Comparison of ENCODE assay signal across 13 cellular contexts in the genomic region with DNA sequence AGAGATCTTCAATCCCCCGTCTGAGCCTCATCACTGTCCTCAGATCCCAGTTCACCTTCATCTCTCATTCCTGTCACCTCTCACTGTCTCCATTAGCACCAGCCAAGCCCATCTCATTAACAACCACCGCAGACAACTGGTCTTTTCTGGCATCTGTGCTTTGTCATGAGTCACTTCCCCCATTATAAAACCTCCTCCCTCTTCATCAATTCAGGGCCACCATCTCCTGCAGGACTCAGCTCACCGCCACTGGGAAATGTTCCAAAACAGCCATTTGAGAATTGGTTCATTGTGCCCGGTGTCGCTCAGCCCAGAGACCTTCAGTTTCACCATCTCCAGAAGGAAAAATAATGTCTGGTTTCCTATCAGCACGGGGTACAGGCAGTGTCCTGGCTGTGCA. TPM values are rescaled to one million over a fixed set of nuclear protein-coding genes. Genes with fewer than 3 reads are reported as not detected.
A peak's percentile ranks its signal among the peaks of the same experiment; 100 is the strongest.
DNase-seq lines count a peak whose midpoint lies in the region; ATAC-seq lines count a peak whose summit lies in the region.
"Had no signal": no experiment of that assay in that cellular context is flagged by ENCODE, and none has a peak within 500 bp of the region (broad histone marks: within the 10 kb centered on the region; RNA-seq: fewer than 3 reads in every experiment).

No MANE protein-coding gene starts in this region.

- no peaks in the 10 kb centered on the region for H3K27me3 ChIP-seq in stomach smooth muscle (ENCODE audit: control insufficient read depth in 1 of 2, insufficient read depth in 2 of 2, low read length in 2 of 2)
- no peaks in the 10 kb centered on the region for H3K27me3 ChIP-seq in naive thymus-derived CD4-positive, alpha-beta T cell (ENCODE audit: control insufficient read depth in 2 of 2, insufficient read depth in 2 of 2, low read length in 2 of 2)

- H3K4me3 ChIP-seq in stomach smooth muscle (ENCODE audit: low read length in 2 of 2) = peak overlapping the region; percentile 3 to 47
- H3K4me3 ChIP-seq in naive thymus-derived CD4-positive, alpha-beta T cell (ENCODE audit: low read length) = no peak overlapping the region

- H3K4me3 Mint-ChIP-seq in naive thymus-derived CD4-positive, alpha-beta T cell = no peak overlapping the region
- H3K4me3 Mint-ChIP-seq: memory B cell, type B pancreatic cell had no signal

- H3K36me3 ChIP-seq in stomach smooth muscle (ENCODE audit: control insufficient read depth in 2 of 2, insufficient read depth in 2 of 2, low read length in 2 of 2) = no peaks in the 10 kb centered on the region
- H3K36me3 ChIP-seq in naive thymus-derived CD4-positive, alpha-beta T cell (ENCODE audit: control insufficient read depth in 2 of 3, insufficient read depth in 3 of 3, low read length in 3 of 3) = no peaks in the 10 kb centered on the region

- peak; percentile 41 to 70 for DNase-seq in Kasumi-1 (lab: John Stamatoyannopoulos, UW)
- peak; percentile 13 for DNase-seq in T1000 (lab: John Stamatoyannopoulos, UW)
- DNase-seq in Right ventricle myocardium superior = no peak
- DNase-seq in RKO (ENCODE audit: low spot score) = no peak
- DNase-seq in activated CD4-positive, alpha-beta T cell treated with anti-CD3 and anti-CD28 coated beads for 1 hour = no peak
- DNase-seq in NCI-H1694 (lab: John Stamatoyannopoulos, UW) = no peak
- DNase-seq in naive thymus-derived CD4-positive, alpha-beta T cell = no peak
- DNase-seq: activated T-cell treated with anti-CD3 and anti-CD28 coated beads, Interleukin-2, amount 50 U/mL, for 48 hours; effector memory CD4-positive, alpha-beta T cell; NCI-H2107 had no signal

- POLR2A ChIA-PET in naive thymus-derived CD4-positive, alpha-beta T cell (lab: Charles Lee) = no interaction called here

- H3K4me1 Mint-ChIP-seq in naive thymus-derived CD4-positive, alpha-beta T cell = no peaks in the 10 kb centered on the region
- H3K4me1 Mint-ChIP-seq: memory B cell had no signal

- CTCF ChIA-PET in naive thymus-derived CD4-positive, alpha-beta T cell (lab: Charles Lee) = no interaction called here

- H3K27ac ChIP-seq in stomach smooth muscle (ENCODE audit: low read length) = peak overlapping the region; percentile 58
- H3K27ac ChIP-seq in naive thymus-derived CD4-positive, alpha-beta T cell (ENCODE audit: low read depth, low read length) = no peak overlapping the region

- peak; percentile 41 for ATAC-seq in Right ventricle myocardium superior (ENCODE audit: poor library complexity)
- no peak for ATAC-seq in naive thymus-derived CD4-positive, alpha-beta T cell

- H3K4me1 ChIP-seq in stomach smooth muscle (ENCODE audit: control insufficient read depth, insufficient read depth, low read length) = peaks cover 32% of the 10 kb centered on the region
- no peaks in the 10 kb centered on the region for H3K4me1 ChIP-seq in naive thymus-derived CD4-positive, alpha-beta T cell (ENCODE audit: control insufficient read depth in 2 of 2, insufficient read depth in 2 of 2, low read length in 2 of 2)

- peaks cover 0 to 3% (median 0%) of the 10 kb centered on the region in 11 donors for H3K9me3 Mint-ChIP-seq in naive thymus-derived CD4-positive, alpha-beta T cell
- H3K9me3 Mint-ChIP-seq: memory B cell, type B pancreatic cell had no signal

- H3K27ac Mint-ChIP-seq in naive thymus-derived CD4-positive, alpha-beta T cell = no peak overlapping the region
- H3K27ac Mint-ChIP-seq: memory B cell, type B pancreatic cell had no signal

- no peaks in the 10 kb centered on the region for H3K36me3 Mint-ChIP-seq in naive thymus-derived CD4-positive, alpha-beta T cell
- H3K36me3 Mint-ChIP-seq: memory B cell, type B pancreatic cell had no signal

- no peaks in the 10 kb centered on the region for H3K9me3 ChIP-seq in stomach smooth muscle (ENCODE audit: control insufficient read depth in 2 of 2, low read length in 2 of 2)
- no peaks in the 10 kb centered on the region for H3K9me3 ChIP-seq in naive thymus-derived CD4-positive, alpha-beta T cell (ENCODE audit: control insufficient read depth in 2 of 3, low read length in 3 of 3)

- peaks cover 6 to 30% (median 20%) of the 10 kb centered on the region in 5 donors for H3K27me3 Mint-ChIP-seq in naive thymus-derived CD4-positive, alpha-beta T cell

- intact Hi-C loops in Right ventricle myocardium superior (cut with DNase I) = no loop called here
- intact Hi-C loops in naive thymus-derived CD4-positive, alpha-beta T cell (cut with micrococcal nuclease) = no loop called here

- no peak overlapping the region for H3K9ac ChIP-seq in stomach smooth muscle (ENCODE audit: low read length in 2 of 2)

RNA-seq across cellular contexts. Expression of a gene that starts 56.9 kb away (rescaled TPM):
- 0.43 TPM for total RNA-seq in Right ventricle myocardium superior
- under 1 TPM in 3 of 5 experiments, not detected in 2; 0.37 to 0.57 (median 0.49) TPM for total RNA-seq in naive thymus-derived CD4-positive, alpha-beta T cell
- not detected for polyA plus RNA-seq in naive thymus-derived CD4-positive, alpha-beta T cell

Comparison
In these comparisons a context has a peak if more than half of its experiments do, and no peak if none do; other contexts are left out.
1. DNase-seq: peak in Kasumi-1 (2 of 2) and T1000 (single experiment); none in Right ventricle myocardium superior (single experiment), RKO (single experiment), activated CD4-positive, alpha-beta T cell treated with anti-CD3 and anti-CD28 coated beads for 1 hour (single experiment), NCI-H1694 (single experiment) and naive thymus-derived CD4-positive, alpha-beta T cell (0 of 9).